ENCODE assay signal across 9 cellular contexts in the genomic region with DNA sequence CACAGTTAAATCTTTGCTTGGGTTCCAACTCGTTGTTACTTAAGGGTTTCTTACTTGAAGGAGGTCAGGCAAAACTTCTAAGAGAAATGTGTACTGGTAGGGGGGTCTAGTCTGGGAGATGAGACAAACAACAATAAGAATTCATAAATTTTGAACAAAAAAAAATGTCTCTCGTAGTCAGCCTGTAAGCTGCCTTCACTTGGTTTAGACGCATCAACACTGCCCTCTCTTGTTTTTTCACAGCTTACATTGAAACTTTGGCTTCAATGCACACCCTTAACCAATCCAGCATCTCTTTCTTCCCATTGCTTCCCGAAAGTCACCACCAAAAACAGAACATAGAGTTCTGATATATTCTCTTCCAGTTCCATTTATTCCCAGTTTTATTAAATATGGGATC.
DNase-seq lines count a peak whose midpoint lies in the region; TF ChIP-seq lines count a peak whose summit lies in the region.
"Had no signal": no experiment of that assay in that cellular context is flagged by ENCODE, and none has a peak within 500 bp of the region (broad histone marks: within the 10 kb centered on the region; RNA-seq: fewer than 3 reads in every experiment).

No MANE protein-coding gene starts in this region.

- H3K9me3 ChIP-seq in endodermal cell (ENCODE audit: control insufficient read depth, low read length), result no peaks in the 10 kb centered on the region

- H3K4me1 ChIP-seq in endodermal cell (ENCODE audit: control insufficient read depth, insufficient read depth, low read length), result no peaks in the 10 kb centered on the region

- no peak overlapping the region for H3K4me3 ChIP-seq in endodermal cell (ENCODE audit: low read length)

- H3K27me3 Mint-ChIP-seq in endodermal cell (ENCODE audit: insufficient read depth), result no peaks in the 10 kb centered on the region
- H3K27me3 Mint-ChIP-seq in activated naive CD8-positive, alpha-beta T cell treated with anti-CD3 and anti-CD28 coated beads for 36 hours, result no peaks in the 10 kb centered on the region

- H3K36me3 ChIP-seq in endodermal cell (ENCODE audit: control insufficient read depth, insufficient read depth, low read length), result no peaks in the 10 kb centered on the region

- peak; percentile 63 for TF ChIP-seq CTCF in endodermal cell (conservative IDR thresholded peaks at IDR 0.05)

- no peak overlapping the region for H3K27ac Mint-ChIP-seq in endodermal cell
- H3K27ac Mint-ChIP-seq in activated naive CD8-positive, alpha-beta T cell treated with anti-CD3 and anti-CD28 coated beads for 36 hours, result no peak overlapping the region

- DNase-seq in DMS 273 (lab: John Stamatoyannopoulos, UW; ENCODE audit: unreplicated experiment), result peak; percentile 10
- no peak for DNase-seq in DMS 273 treated with DMSO at 0.1 percent for 48 hours (lab: John Stamatoyannopoulos, UW)
- DNase-seq in NCI-H774 (lab: John Stamatoyannopoulos, UW), result peak; percentile 2
- DNase-seq in endodermal cell, result no peak
- DNase-seq in renal cortical epithelial cell (ENCODE audit: low read depth), result peak; percentile 16
- no peak for DNase-seq in activated naive CD8-positive, alpha-beta T cell treated with anti-CD3 and anti-CD28 coated beads for 36 hours
- no peak for DNase-seq in stimulated activated CD4-positive, alpha-beta T cell treated with anti-CD3 and anti-CD28 coated beads, Interleukin-1b, Interleukin-23, amount 100 ng/mL, for 48 hours
- DNase-seq in activated CD4-positive, alpha-beta T cell treated with anti-CD3 and anti-CD28 coated beads, Interleukin-2, amount 50 U/mL, for 4 hours, result no peak
- DNase-seq: stimulated activated naive CD4-positive, alpha-beta T cell treated with Interleukin-2 at 50 U/mL for 16 hours had no signal

- no peaks in the 10 kb centered on the region for H3K9me3 Mint-ChIP-seq in endodermal cell
- no peaks in the 10 kb centered on the region for H3K9me3 Mint-ChIP-seq in activated naive CD8-positive, alpha-beta T cell treated with anti-CD3 and anti-CD28 coated beads for 36 hours

- no peaks in the 10 kb centered on the region for H3K36me3 Mint-ChIP-seq in endodermal cell (ENCODE audit: low read depth)
- H3K36me3 Mint-ChIP-seq in activated naive CD8-positive, alpha-beta T cell treated with anti-CD3 and anti-CD28 coated beads for 36 hours, result no peaks in the 10 kb centered on the region

- H3K4me3 Mint-ChIP-seq in endodermal cell, result no peak overlapping the region
- H3K4me3 Mint-ChIP-seq in activated naive CD8-positive, alpha-beta T cell treated with anti-CD3 and anti-CD28 coated beads for 36 hours, result no peak overlapping the region

- no peak overlapping the region for H3K27ac ChIP-seq in endodermal cell (ENCODE audit: low read depth, low read length)

- WGBS in endodermal cell (ENCODE audit: insufficient coverage in 1 of 2, insufficient read length in 1 of 2), 2 experiments, result 65% methylated on average over 2 to 4 of the region's 4 CpGs

- H3K27me3 ChIP-seq in endodermal cell (ENCODE audit: control insufficient read depth, insufficient read depth, low read length, poor library complexity, severe bottlenecking), result no peaks in the 10 kb centered on the region

- peaks cover 18% of the 10 kb centered on the region for H3K4me1 Mint-ChIP-seq in endodermal cell
- no peaks in the 10 kb centered on the region for H3K4me1 Mint-ChIP-seq in activated naive CD8-positive, alpha-beta T cell treated with anti-CD3 and anti-CD28 coated beads for 36 hours

- no peak overlapping the region for H3K9ac ChIP-seq in endodermal cell (ENCODE audit: extremely low read depth, low read length, poor library complexity, severe bottlenecking)

Comparison
In these comparisons a context has a peak if more than half of its experiments do, and no peak if none do; other contexts are left out.
1. DNase-seq: peak in DMS 273 (single experiment), NCI-H774 (single experiment) and renal cortical epithelial cell (single experiment); none in DMS 273 treated with DMSO at 0.1 percent for 48 hours (single experiment), endodermal cell (single experiment), activated naive CD8-positive, alpha-beta T cell treated with anti-CD3 and anti-CD28 coated beads for 36 hours (single experiment), stimulated activated CD4-positive, alpha-beta T cell treated with anti-CD3 and anti-CD28 coated beads, Interleukin-1b, Interleukin-23, amount 100 ng/mL, for 48 hours (single experiment) and activated CD4-positive, alpha-beta T cell treated with anti-CD3 and anti-CD28 coated beads, Interleukin-2, amount 50 U/mL, for 4 hours (0 of 2).